In the genomic region with DNA sequence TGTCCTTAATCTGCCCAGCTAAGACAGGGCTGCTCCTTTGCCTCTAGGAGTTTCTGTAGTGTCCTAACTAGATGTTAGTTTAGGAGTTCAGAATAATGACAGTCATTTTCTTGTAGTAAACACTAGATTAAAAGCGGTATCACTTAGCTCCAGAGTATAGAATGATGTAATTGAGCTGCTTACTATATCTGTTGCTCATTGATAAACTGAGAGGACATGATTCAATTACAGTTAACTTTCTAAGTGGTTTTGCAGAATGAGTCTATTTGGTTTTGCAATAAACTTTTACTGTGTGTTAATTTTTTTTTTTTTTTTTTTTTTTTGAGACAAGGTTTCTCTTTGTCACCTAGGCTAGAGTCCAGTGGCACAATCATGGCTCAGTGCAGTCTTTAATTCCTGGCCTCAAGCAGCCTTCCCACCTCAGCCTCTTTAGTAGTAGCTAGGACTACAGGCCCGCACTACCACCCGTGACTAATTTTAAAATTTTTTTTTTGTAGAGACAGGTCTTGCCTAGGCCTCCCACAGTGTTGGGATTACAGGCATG, we compare ENCODE assay signal across 8 cellular contexts. TPM values are rescaled to one million over a fixed set of nuclear protein-coding genes. Genes with fewer than 3 reads are reported as not detected.
A peak's percentile ranks its signal among the peaks of the same experiment; 100 is the strongest.
DNase-seq lines count a peak whose midpoint lies in the region; TF ChIP-seq lines count a peak whose summit lies in the region.

No MANE protein-coding gene starts in this region.

- H3K4me3 ChIP-seq in SU-DHL-6 (ENCODE audit: insufficient read depth, low read length, poor library complexity, severe bottlenecking), result no peak overlapping the region
- H3K4me3 ChIP-seq in prostate gland, result no peak overlapping the region

- no peaks in the 10 kb centered on the region for H4K20me1 ChIP-seq in SU-DHL-6 (ENCODE audit: low read depth, low read length)

- H3K27ac ChIP-seq in SU-DHL-6 (ENCODE audit: low read depth, low read length), result no peak overlapping the region
- H3K27ac ChIP-seq in epithelial cell of prostate, result peak overlapping the region; percentile 97
- H3K27ac ChIP-seq in prostate gland, result no peak overlapping the region

- peaks cover 40% of the 10 kb centered on the region for H3K36me3 Mint-ChIP-seq in activated T-cell treated with anti-CD3 and anti-CD28 coated beads, Interleukin-2, amount 50 U/mL, for 24 hours (ENCODE audit: low read depth)
- H3K36me3 Mint-ChIP-seq in stimulated activated naive CD8-positive, alpha-beta T cell treated with anti-CD3 and anti-CD28 coated beads, Interleukin-15, Interleukin-2, amounts not matched to agents 100 ng/mL and 50 ng/mL, for 24 hours (ENCODE audit: low read depth), result peaks cover 24% of the 10 kb centered on the region

- H3K4me1 Mint-ChIP-seq in activated T-cell treated with anti-CD3 and anti-CD28 coated beads, Interleukin-2, amount 50 U/mL, for 24 hours (ENCODE audit: low read depth), result peaks cover 58% of the 10 kb centered on the region
- H3K4me1 Mint-ChIP-seq in stimulated activated naive CD8-positive, alpha-beta T cell treated with anti-CD3 and anti-CD28 coated beads, Interleukin-15, Interleukin-2, amounts not matched to agents 100 ng/mL and 50 ng/mL, for 24 hours (ENCODE audit: low read depth), result peaks cover 64% of the 10 kb centered on the region

- TF ChIP-seq CTCF in SU-DHL-6 (IDR thresholded peaks at IDR 0.05; ENCODE audit: insufficient read depth, low read length, poor library complexity, severe bottlenecking) (no peak), prostate gland (IDR thresholded peaks at IDR 0.05) (no peak)

- H3K27me3 Mint-ChIP-seq in activated T-cell treated with anti-CD3 and anti-CD28 coated beads, Interleukin-2, amount 50 U/mL, for 24 hours, result no peaks in the 10 kb centered on the region
- H3K27me3 Mint-ChIP-seq in stimulated activated naive CD8-positive, alpha-beta T cell treated with anti-CD3 and anti-CD28 coated beads, Interleukin-15, Interleukin-2, amounts not matched to agents 100 ng/mL and 50 ng/mL, for 24 hours, result no peaks in the 10 kb centered on the region

- H3K9me3 ChIP-seq in SU-DHL-6 (ENCODE audit: insufficient read depth, low read length) (no peaks in the 10 kb centered on the region), prostate gland (no peaks in the 10 kb centered on the region)

- peaks cover 9% of the 10 kb centered on the region; the same call in 1 of the 2 replicates for H3F3A ChIP-seq in SU-DHL-6 (ENCODE audit: insufficient read depth)

- H3K9ac ChIP-seq in SU-DHL-6 (ENCODE audit: low read length), result 0 out of 2 replicates have a peak overlapping the region, but pooled peaks have one; percentile 95

- H3K4me3 Mint-ChIP-seq in activated T-cell treated with anti-CD3 and anti-CD28 coated beads, Interleukin-2, amount 50 U/mL, for 24 hours, result peak overlapping the region; percentile 98
- H3K4me3 Mint-ChIP-seq in stimulated activated naive CD8-positive, alpha-beta T cell treated with anti-CD3 and anti-CD28 coated beads, Interleukin-15, Interleukin-2, amounts not matched to agents 100 ng/mL and 50 ng/mL, for 24 hours, result peak overlapping the region; percentile 98

- H3K4me1 ChIP-seq in prostate gland (replicated peaks), result no peaks in the 10 kb centered on the region

- WGBS in prostate gland, result 86% methylated on average over 3 of the region's 3 CpGs

- no peak overlapping the region for H2AFZ ChIP-seq in SU-DHL-6 (ENCODE audit: low read depth, low read length, severe bottlenecking)

- DNase-seq in activated T-cell treated with anti-CD3 and anti-CD28 coated beads, Interleukin-2, amount 50 U/mL, for 24 hours, result no peak
- DNase-seq in activated T-cell treated with anti-CD3 and anti-CD28 coated beads, Interleukin-2, amount 50 U/mL, for 1 hour, result no peak
- DNase-seq in epithelial cell of prostate (ENCODE audit: low read depth, low spot score), result no peak
- no peak for DNase-seq in T-helper 9 cell
- no peak for DNase-seq in prostate gland (ENCODE audit: low spot score)
- no peak for DNase-seq in G401 (ENCODE audit: low spot score)

- TF ChIP-seq POLR2A in prostate gland (IDR thresholded peaks at IDR 0.05), result no peak

- peak overlapping the region; percentile 74 for H3K4me2 ChIP-seq in SU-DHL-6 (ENCODE audit: low read depth, low read length, poor library complexity, severe bottlenecking)

- intact Hi-C loops in prostate gland (cut with DNase I), result loop anchor here (5.0 kb wide), 2 partner anchors 313 to 343 kb away; partner anchors contain the start of gene MTPN

- peaks cover 63% of the 10 kb centered on the region for H3K79me2 ChIP-seq in SU-DHL-6 (ENCODE audit: insufficient read depth, low read length)

- peak overlapping the region; percentile 99 for H3K27ac Mint-ChIP-seq in activated T-cell treated with anti-CD3 and anti-CD28 coated beads, Interleukin-2, amount 50 U/mL, for 24 hours
- peak overlapping the region; percentile 84 for H3K27ac Mint-ChIP-seq in stimulated activated naive CD8-positive, alpha-beta T cell treated with anti-CD3 and anti-CD28 coated beads, Interleukin-15, Interleukin-2, amounts not matched to agents 100 ng/mL and 50 ng/mL, for 24 hours

- H3K36me3 ChIP-seq in SU-DHL-6 (ENCODE audit: low read length) (0 out of 2 replicates have a peak, but pooled peaks cover 3% of the 10 kb centered on the region), prostate gland (no peaks in the 10 kb centered on the region)

- H3K9me3 Mint-ChIP-seq in activated T-cell treated with anti-CD3 and anti-CD28 coated beads, Interleukin-2, amount 50 U/mL, for 24 hours, result peaks cover 3% of the 10 kb centered on the region
- H3K9me3 Mint-ChIP-seq in stimulated activated naive CD8-positive, alpha-beta T cell treated with anti-CD3 and anti-CD28 coated beads, Interleukin-15, Interleukin-2, amounts not matched to agents 100 ng/mL and 50 ng/mL, for 24 hours, result peaks cover 4% of the 10 kb centered on the region

- H3K27me3 ChIP-seq in SU-DHL-6 (ENCODE audit: low read length), result no peaks in the 10 kb centered on the region
- no peaks in the 10 kb centered on the region for H3K27me3 ChIP-seq in prostate gland (replicated peaks; ENCODE audit: insufficient read depth)

- no peaks in the 10 kb centered on the region for H3K9me2 ChIP-seq in SU-DHL-6 (replicated peaks; ENCODE audit: insufficient read depth, low read length)

- in situ Hi-C loops in G401 (cut with HindIII; ENCODE audit: low sequenced_read_pairs), result no loop called here

RNA-seq across cellular contexts. Expression of gene STMP1, which starts 1.8 kb away (rescaled TPM):
- 10 to 100 TPM; 29.9 to 31.9 TPM for total RNA-seq in prostate gland
- 20.1 and 34.1 TPM in 2 replicates for total RNA-seq in G401 (2014; rRNA removed; shearing (Covaris generic))
